Comparison of ENCODE assay signal across 17 cellular contexts in genomic region chr22:32897400-32897799, GRCh38.
DNase-seq lines count a peak whose midpoint lies in the region; ATAC-seq and TF ChIP-seq lines count a peak whose summit lies in the region.
"Had no signal": no experiment of that assay in that cellular context is flagged by ENCODE, and none has a peak within 500 bp of the region (broad histone marks: within the 10 kb centered on the region; RNA-seq: fewer than 3 reads in every experiment).

No MANE protein-coding gene starts in this region.

- no peak for ATAC-seq in Right ventricle myocardium inferior
- no peak for ATAC-seq in Right ventricle myocardium superior (ENCODE audit: poor library complexity)

- intact Hi-C loops in Right ventricle myocardium inferior (cut with DNase I): no loop called here
- intact Hi-C loops in Right ventricle myocardium superior (cut with DNase I): no loop called here

- DNase-seq in Right ventricle myocardium inferior (ENCODE audit: missing footprints) (peak; percentile 18), Right ventricle myocardium superior (no peak), RKO (ENCODE audit: low spot score) (peak; percentile 15), fibroblast of pulmonary artery (ENCODE audit: low read depth) (peak; percentile 37), stromal cell of bone marrow (ENCODE audit: low read depth) (peak; percentile 23), superior temporal gyrus (ENCODE audit: extremely low spot score) (no peak), GM19238 (ENCODE audit: insufficient read length, low spot score) (no peak), HK-2 (ENCODE audit: unreplicated experiment) (no peak)
- DNase-seq: activated CD4-positive, alpha-beta T cell treated with anti-CD3 and anti-CD28 coated beads for 1 hour; AML-193; NCI-H1694; NCI-H524 treated with DMSO at 0.1 percent for 48 hours; Peyer's patch; retina; stimulated activated CD4-positive, alpha-beta T cell treated with anti-CD3 and anti-CD28 coated beads, Interleukin-4, amount 100 ng/mL, for 1 hour had no signal

- no peak overlapping the region for H3K4me3 ChIP-seq in fibroblast of pulmonary artery (replicated peaks; ENCODE audit: low read depth, low read length)
- H3K4me3 ChIP-seq: ascending aorta, lung, Peyer's patch had no signal

- no peak for TF ChIP-seq CTCF in fibroblast of pulmonary artery (IDR thresholded peaks at IDR 0.05; ENCODE audit: low read length, missing control alignments)

Comparison
In these comparisons a context has a peak if more than half of its experiments do, and no peak if none do; other contexts are left out.
1. DNase-seq: peak in Right ventricle myocardium inferior (single experiment), RKO (single experiment), fibroblast of pulmonary artery (single experiment) and stromal cell of bone marrow (single experiment); none in Right ventricle myocardium superior (single experiment), superior temporal gyrus (single experiment), GM19238 (single experiment) and HK-2 (single experiment).